ENCODE assay signal across 2 cellular contexts in the genomic region with DNA sequence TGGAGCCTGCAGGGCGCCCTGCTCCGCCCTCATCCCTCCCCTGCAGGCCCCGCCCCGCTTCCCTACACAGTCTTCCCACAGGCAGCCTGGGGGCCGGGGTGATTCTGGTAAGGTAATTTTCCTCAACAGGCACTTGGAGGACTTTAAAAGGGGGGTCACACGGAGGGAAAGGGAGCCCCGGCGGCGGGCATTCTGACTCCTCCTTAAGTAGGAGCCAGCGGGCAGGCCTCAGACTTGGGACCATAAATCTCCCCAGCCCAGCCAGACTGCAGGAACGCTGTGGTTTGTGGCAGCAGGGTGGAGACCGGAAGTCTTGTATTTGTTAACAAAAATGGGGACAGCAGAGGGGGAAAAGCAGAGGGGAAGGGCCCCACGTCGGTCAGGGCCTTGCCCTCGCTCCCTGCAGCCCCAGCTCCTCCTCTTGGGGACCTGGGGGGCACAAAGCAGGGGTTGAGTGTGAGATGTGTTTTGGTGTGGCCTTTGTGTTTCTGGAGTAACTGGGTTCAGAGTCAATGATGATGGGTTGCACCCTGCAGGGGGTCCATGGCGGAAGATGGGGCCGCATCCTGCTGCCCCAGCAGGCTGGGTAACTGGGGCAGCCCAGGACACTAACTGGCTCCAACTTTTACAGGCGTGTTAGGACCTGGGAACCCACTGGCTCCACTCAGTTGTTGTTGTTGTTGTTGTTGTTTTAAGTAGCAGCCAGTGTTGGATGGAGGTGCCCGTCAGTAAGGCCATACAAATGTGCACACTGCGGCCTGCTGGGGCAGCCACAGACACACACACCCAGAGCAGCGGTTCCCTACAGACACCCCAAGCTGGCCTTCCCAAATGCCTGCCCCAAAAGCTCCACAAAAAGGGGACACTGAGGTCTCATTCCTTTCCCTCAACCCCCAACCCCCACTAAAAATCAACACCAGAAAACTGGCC.
TF ChIP-seq lines count a peak whose summit lies in the region.

No MANE protein-coding gene starts in this region.

TF ChIP-seq in HCT116, 20 proteins besides CTCF, POLR2A, EP300 and RAD21 (continued from another document):
- no peak for TF ChIP-seq ELF1 (IDR thresholded peaks at IDR 0.05; ENCODE audit: borderline replicate concordance, low read depth)
- no peak for TF ChIP-seq SIN3A (IDR thresholded peaks at IDR 0.05; ENCODE audit: low read depth)
- TF ChIP-seq EZH2phosphoT487 (IDR thresholded peaks at IDR 0.05; ENCODE audit: borderline replicate concordance) = no peak
- TF ChIP-seq SP1 (IDR thresholded peaks at IDR 0.05; ENCODE audit: low read depth) = no peak
- TF ChIP-seq ZBTB33 (IDR thresholded peaks at IDR 0.05; ENCODE audit: extremely low read depth, insufficient replicate concordance, low read length) = no peak
- TF ChIP-seq POLR2AphosphoS5 (IDR thresholded peaks at IDR 0.05; ENCODE audit: low read depth, low read length) = no peak
- TF ChIP-seq, protein P1, sequence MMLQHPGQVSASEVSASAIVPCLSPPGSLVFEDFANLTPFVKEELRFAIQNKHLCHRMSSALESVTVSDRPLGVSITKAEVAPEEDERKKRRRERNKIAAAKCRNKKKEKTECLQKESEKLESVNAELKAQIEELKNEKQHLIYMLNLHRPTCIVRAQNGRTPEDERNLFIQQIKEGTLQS (IDR thresholded peaks at IDR 0.05) = no peak
- TF ChIP-seq CBX3 (IDR thresholded peaks at IDR 0.05; ENCODE audit: low read depth) = no peak

TF ChIP-seq in WTC11, 78 proteins besides CTCF, POLR2A, EP300 and RAD21 (continued from another document):
- TF ChIP-seq ZNF425 (CRISPR knock-in tag; conservative IDR thresholded peaks at IDR 0.05) = no peak
- TF ChIP-seq, protein P2, sequence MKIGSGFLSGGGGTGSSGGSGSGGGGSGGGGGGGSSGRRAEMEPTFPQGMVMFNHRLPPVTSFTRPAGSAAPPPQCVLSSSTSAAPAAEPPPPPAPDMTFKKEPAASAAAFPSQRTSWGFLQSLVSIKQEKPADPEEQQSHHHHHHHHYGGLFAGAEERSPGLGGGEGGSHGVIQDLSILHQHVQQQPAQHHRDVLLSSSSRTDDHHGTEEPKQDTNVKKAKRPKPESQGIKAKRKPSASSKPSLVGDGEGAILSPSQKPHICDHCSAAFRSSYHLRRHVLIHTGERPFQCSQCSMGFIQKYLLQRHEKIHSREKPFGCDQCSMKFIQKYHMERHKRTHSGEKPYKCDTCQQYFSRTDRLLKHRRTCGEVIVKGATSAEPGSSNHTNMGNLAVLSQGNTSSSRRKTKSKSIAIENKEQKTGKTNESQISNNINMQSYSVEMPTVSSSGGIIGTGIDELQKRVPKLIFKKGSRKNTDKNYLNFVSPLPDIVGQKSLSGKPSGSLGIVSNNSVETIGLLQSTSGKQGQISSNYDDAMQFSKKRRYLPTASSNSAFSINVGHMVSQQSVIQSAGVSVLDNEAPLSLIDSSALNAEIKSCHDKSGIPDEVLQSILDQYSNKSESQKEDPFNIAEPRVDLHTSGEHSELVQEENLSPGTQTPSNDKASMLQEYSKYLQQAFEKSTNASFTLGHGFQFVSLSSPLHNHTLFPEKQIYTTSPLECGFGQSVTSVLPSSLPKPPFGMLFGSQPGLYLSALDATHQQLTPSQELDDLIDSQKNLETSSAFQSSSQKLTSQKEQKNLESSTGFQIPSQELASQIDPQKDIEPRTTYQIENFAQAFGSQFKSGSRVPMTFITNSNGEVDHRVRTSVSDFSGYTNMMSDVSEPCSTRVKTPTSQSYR (CRISPR knock-in tag; IDR thresholded peaks at IDR 0.05) = no peak
- TF ChIP-seq OVOL2 (CRISPR knock-in tag; IDR thresholded peaks at IDR 0.05; ENCODE audit: borderline replicate concordance) = no peak
- TF ChIP-seq MAX (CRISPR knock-in tag; IDR thresholded peaks at IDR 0.05) = no peak
- TF ChIP-seq EMX1 (CRISPR knock-in tag; IDR thresholded peaks at IDR 0.05) = no peak
- TF ChIP-seq, protein P3, sequence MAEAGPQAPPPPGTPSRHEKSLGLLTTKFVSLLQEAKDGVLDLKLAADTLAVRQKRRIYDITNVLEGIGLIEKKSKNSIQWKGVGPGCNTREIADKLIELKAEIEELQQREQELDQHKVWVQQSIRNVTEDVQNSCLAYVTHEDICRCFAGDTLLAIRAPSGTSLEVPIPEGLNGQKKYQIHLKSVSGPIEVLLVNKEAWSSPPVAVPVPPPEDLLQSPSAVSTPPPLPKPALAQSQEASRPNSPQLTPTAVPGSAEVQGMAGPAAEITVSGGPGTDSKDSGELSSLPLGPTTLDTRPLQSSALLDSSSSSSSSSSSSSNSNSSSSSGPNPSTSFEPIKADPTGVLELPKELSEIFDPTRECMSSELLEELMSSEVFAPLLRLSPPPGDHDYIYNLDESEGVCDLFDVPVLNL (CRISPR knock-in tag; IDR thresholded peaks at IDR 0.05; ENCODE audit: borderline replicate concordance, low read depth) = no peak
- no peak for TF ChIP-seq SMAD4 (CRISPR knock-in tag; IDR thresholded peaks at IDR 0.05)
- no peak for TF ChIP-seq TEAD4 (CRISPR knock-in tag; IDR thresholded peaks at IDR 0.05)
- TF ChIP-seq ZNF219 (CRISPR knock-in tag; IDR thresholded peaks at IDR 0.05; ENCODE audit: borderline replicate concordance) = no peak
- TF ChIP-seq JUN (CRISPR knock-in tag; IDR thresholded peaks at IDR 0.05) = no peak
- no peak for TF ChIP-seq NR3C1 (CRISPR knock-in tag; conservative IDR thresholded peaks at IDR 0.05; ENCODE audit: low read depth)
- no peak for TF ChIP-seq TP53 (CRISPR knock-in tag; IDR thresholded peaks at IDR 0.05)
- no peak for TF ChIP-seq ELF4 (CRISPR knock-in tag; IDR thresholded peaks at IDR 0.05; ENCODE audit: low read depth)
- no peak for TF ChIP-seq JAZF1 (CRISPR knock-in tag; IDR thresholded peaks at IDR 0.05)
- no peak for TF ChIP-seq GRHL2 (CRISPR knock-in tag; IDR thresholded peaks at IDR 0.05; ENCODE audit: insufficient replicate concordance, severe bottlenecking)
